9 cellular contexts compared by ENCODE assay signal in the genomic region with DNA sequence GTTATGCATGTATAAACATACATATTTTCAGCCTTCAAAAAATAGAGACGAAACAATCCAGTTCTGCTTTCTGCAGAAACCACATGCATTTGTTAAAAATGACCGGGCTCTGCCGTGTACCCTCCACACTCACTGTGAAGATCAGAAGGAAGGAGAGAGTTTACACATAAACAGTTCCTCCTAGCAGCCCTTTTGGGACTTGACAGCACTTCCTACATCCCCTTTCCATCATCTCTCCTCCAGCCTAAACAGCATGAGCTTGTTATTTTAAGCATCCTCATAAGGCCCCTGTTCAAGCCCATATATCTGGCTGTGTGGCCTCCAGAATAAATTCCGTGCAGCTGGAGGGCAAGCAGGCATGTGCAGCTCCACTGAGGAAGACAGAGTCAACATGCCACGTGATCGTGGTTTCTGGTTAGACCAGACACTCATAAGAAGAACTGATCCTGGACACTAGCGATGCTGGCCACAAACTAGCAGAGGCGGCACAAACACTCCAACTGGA. TPM values are rescaled to one million over a fixed set of nuclear protein-coding genes. Genes with fewer than 3 reads are reported as not detected.
DNase-seq lines count a peak whose midpoint lies in the region; ATAC-seq and TF ChIP-seq lines count a peak whose summit lies in the region.
"Had no signal": no experiment of that assay in that cellular context is flagged by ENCODE, and none has a peak within 500 bp of the region (broad histone marks: within the 10 kb centered on the region; RNA-seq: fewer than 3 reads in every experiment).

No MANE protein-coding gene starts in this region.

- intact Hi-C loops in mammary epithelial cell (cut with micrococcal nuclease): no loop called here

- H3K4me2 ChIP-seq in mammary epithelial cell (ENCODE audit: insufficient read depth, low read depth, low read length): no peak overlapping the region

- no peak overlapping the region for H3K4me3 ChIP-seq in mammary epithelial cell (replicated peaks in 1 of 3; ENCODE audit: insufficient read depth in 1 of 3, low read depth in 2 of 3, low read length in 3 of 3)

- in situ Hi-C loops in mammary epithelial cell (cut with MboI; ENCODE audit: low sequenced_read_pairs in 2 of 2): no loop called here

- no peak for TF ChIP-seq CTCF in mammary epithelial cell (conservative IDR thresholded peaks at IDR 0.05 in 1 of 2, IDR thresholded peaks at IDR 0.05 in 1 of 2; ENCODE audit: extremely low read depth in 1 of 2, insufficient read depth in 1 of 2, low read depth in 1 of 2, low read length in 2 of 2)

- DNase-seq in Ammon's horn (ENCODE audit: low spot score) (peak; percentile 62), GM19238 (ENCODE audit: insufficient read length, low spot score) (peak; percentile 48), T-helper 17 cell (no peak), DMS53 (lab: John Stamatoyannopoulos, UW) (no peak), NCI-H774 (lab: John Stamatoyannopoulos, UW) (no peak), mammary epithelial cell (no peak)
- no peak for DNase-seq in stimulated activated CD4-positive, alpha-beta T cell treated with anti-CD3 and anti-CD28 coated beads, Interleukin-1b, Interleukin-23, amount 100 ng/mL, for 48 hours

- WGBS in mammary epithelial cell (ENCODE audit: low coverage, missing lambda C conversion rate): 80% methylated on average over 8 of the region's 8 CpGs

- peaks cover 36% of the 10 kb centered on the region for H3K4me1 Mint-ChIP-seq in T-helper 17 cell

- ATAC-seq in HG03095 (IDR thresholded peaks at IDR 0.05; ENCODE audit: unreplicated experiment): peak; percentile 72
- peak; percentile 61 for ATAC-seq in T-helper 17 cell

- no peak overlapping the region for H3K27ac ChIP-seq in mammary epithelial cell (ENCODE audit: insufficient read depth, low read depth, low read length)
- H3K27ac ChIP-seq: epithelial cell of prostate had no signal

- dilution Hi-C loops in mammary epithelial cell (cut with HindIII; ENCODE audit: low sequenced_read_pairs): no loop called here

- peak overlapping the region; percentile 86 for H3K27ac Mint-ChIP-seq in T-helper 17 cell

- H3K4me3 Mint-ChIP-seq in T-helper 17 cell: no peak overlapping the region

- H3K4me1 ChIP-seq in mammary epithelial cell (ENCODE audit: insufficient read depth, low read length): peaks cover 1% of the 10 kb centered on the region

- H3K36me3 ChIP-seq in mammary epithelial cell (ENCODE audit: insufficient read depth, low read length): peaks cover 3% of the 10 kb centered on the region

- peaks cover 8% of the 10 kb centered on the region for H3K36me3 Mint-ChIP-seq in T-helper 17 cell (ENCODE audit: low read depth)

- no peaks in the 10 kb centered on the region for H3K79me2 ChIP-seq in mammary epithelial cell (ENCODE audit: insufficient read depth, low read length)

- H3K27me3 Mint-ChIP-seq in T-helper 17 cell: no peaks in the 10 kb centered on the region

- CTCF ChIA-PET in mammary epithelial cell (lab: Charles Lee; ENCODE audit: low non-redundant PET): no interaction called here

- H3K9ac ChIP-seq in mammary epithelial cell (ENCODE audit: insufficient read depth, low read length): no peak overlapping the region

- H2AFZ ChIP-seq in mammary epithelial cell (ENCODE audit: low read depth, low read length): no peak overlapping the region

- H3K9me3 ChIP-seq in T-helper 17 cell (ENCODE audit: control insufficient read depth, low read length, poor library complexity, severe bottlenecking) (no peaks in the 10 kb centered on the region), mammary epithelial cell (replicated peaks; ENCODE audit: insufficient read depth, low read length) (no peaks in the 10 kb centered on the region)

- H4K20me1 ChIP-seq in mammary epithelial cell (ENCODE audit: insufficient read depth, low read length): no peaks in the 10 kb centered on the region

- no peaks in the 10 kb centered on the region for H3K27me3 ChIP-seq in mammary epithelial cell (ENCODE audit: insufficient read depth, low read length)

- BruUV-seq in mammary epithelial cell (replicated peaks; lab: Mats Ljungman, UMichigan): no TSS peak

RNA-seq across cellular contexts. Expression of a gene that starts 42.2 kb away (rescaled TPM):
- total RNA-seq in T-helper 17 cell: 1 to 10 TPM; 1.5 to 2.3 TPM
- 1 to 10 TPM; 2.4 to 3.0 TPM for total RNA-seq in mammary epithelial cell
- 6.1 TPM for polyA plus RNA-seq in mammary epithelial cell
- 10.2 TPM for polyA minus RNA-seq in mammary epithelial cell

Comparison
In these comparisons a context has a peak if more than half of its experiments do, and no peak if none do; other contexts are left out.
1. DNase-seq: peak in Ammon's horn (single experiment) and GM19238 (single experiment); none in T-helper 17 cell (0 of 3), DMS53 (single experiment), NCI-H774 (single experiment), stimulated activated CD4-positive, alpha-beta T cell treated with anti-CD3 and anti-CD28 coated beads, Interleukin-1b, Interleukin-23, amount 100 ng/mL, for 48 hours (single experiment) and mammary epithelial cell (single experiment).